28 cellular contexts compared by ENCODE assay signal in the genomic region with DNA sequence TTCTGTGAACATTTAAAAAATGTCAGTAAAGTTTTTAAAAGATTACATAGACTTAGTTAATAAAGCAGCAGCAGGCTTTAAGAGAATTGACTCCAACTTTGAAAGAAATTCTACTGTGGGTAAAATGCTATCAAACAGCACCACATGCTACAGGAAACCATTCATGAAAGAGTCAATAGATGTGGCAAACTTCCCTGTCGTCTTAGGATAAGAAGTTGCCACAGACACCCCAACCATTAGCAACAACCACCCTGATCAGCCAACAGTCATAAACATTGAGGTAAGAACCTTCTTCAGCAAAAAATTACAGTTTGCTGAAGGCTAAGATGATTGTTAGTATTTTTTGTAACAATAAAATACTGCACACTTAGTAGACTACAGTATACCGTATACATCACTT.
"Had no signal": no experiment of that assay in that cellular context is flagged by ENCODE, and none has a peak within 500 bp of the region (broad histone marks: within the 10 kb centered on the region; RNA-seq: fewer than 3 reads in every experiment).

No MANE protein-coding gene starts in this region.

- H3K9me3 ChIP-seq: adrenal gland, body of pancreas had no signal

- DNase-seq: activated B cell treated with CpG ODN at 0.5 μM for 24 hours; activated CD4-positive, alpha-beta memory T cell treated with anti-CD3 and anti-CD28 coated beads, Interleukin-2, amount 10 ng/mL, durations not matched to agents 7 days and 5 days; activated CD4-positive, alpha-beta T cell treated with anti-CD3 and anti-CD28 coated beads for 4 hours; activated CD4-positive, alpha-beta T cell treated with anti-CD3 and anti-CD28 coated beads, Interleukin-2, amount 10 ng/mL, durations not matched to agents 24 days and 14 days; activated CD4-positive, alpha-beta T cell treated with anti-CD3 and anti-CD28 coated beads, Interleukin-2, amount 50 U/mL, for 1 hour; activated CD4-positive, alpha-beta T cell treated with anti-CD3 and anti-CD28 coated beads, Interleukin-2, amount 50 U/mL, for 4 hours; activated CD4-positive, CD25-positive, alpha-beta regulatory T cell treated with anti-CD3 and anti-CD28 coated beads, Interleukin-2, amount 50 U/mL, for 72 hours; activated CD8-positive, alpha-beta memory T cell treated with anti-CD3 and anti-CD28 coated beads for 24 hours; activated CD8-positive, alpha-beta memory T cell treated with anti-CD3 and anti-CD28 coated beads, Interleukin-2, amount 10 ng/mL, durations not matched to agents 7 days and 5 days; activated CD8-positive, alpha-beta memory T cell treated with anti-CD3 and anti-CD28 coated beads, Interleukin-2, amount 50 U/mL, for 48 hours; activated CD8-positive, alpha-beta T cell treated with anti-CD3 and anti-CD28 coated beads, Interleukin-2, amount 10 ng/mL, durations not matched to agents 7 days and 5 days; activated effector memory CD4-positive, alpha-beta T cell treated with Interleukin-2 at 50 U/mL for 16 hours; activated gamma-delta T cell; activated naive CD4-positive, alpha-beta T cell treated with anti-CD3 and anti-CD28 coated beads, Interleukin-2, amount 10 ng/mL, durations not matched to agents 7 days and 5 days; activated naive CD4-positive, alpha-beta T cell treated with Interleukin-2 at 50 U/mL for 16 hours; activated naive CD8-positive, alpha-beta T cell treated with anti-CD3 and anti-CD28 coated beads, Interleukin-2, amount 10 ng/mL, durations not matched to agents 7 days and 5 days; activated T-cell treated with anti-CD3 and anti-CD28 coated beads, Interleukin-2, amount 50 U/mL, for 24 hours; activated T-cell treated with anti-CD3 and anti-CD28 coated beads, Interleukin-2, amount 50 U/mL, for 48 hours; adrenal gland; amniotic stem cell; aorta; body of pancreas; brain microvascular endothelial cell; central memory CD4-positive, alpha-beta T cell; T-helper 2 cell; T-helper 9 cell had no signal

- H3K4me1 ChIP-seq: adrenal gland had no signal

- H3K4me3 ChIP-seq: adrenal gland, body of pancreas, breast epithelium had no signal

- H3K36me3 ChIP-seq: adrenal gland, brain microvascular endothelial cell, breast epithelium had no signal

- H3K27ac ChIP-seq: adrenal gland, body of pancreas, brain microvascular endothelial cell, breast epithelium, VCaP had no signal

- H3K27me3 ChIP-seq: adrenal gland, body of pancreas, brain microvascular endothelial cell, breast epithelium had no signal

- ATAC-seq: activated CD8-positive, alpha-beta memory T cell treated with anti-CD3 and anti-CD28 coated beads, Interleukin-2, amount 10 ng/mL, durations not matched to agents 7 days and 5 days; activated CD8-positive, alpha-beta T cell treated with anti-CD3 and anti-CD28 coated beads, Interleukin-2, amount 10 ng/mL, durations not matched to agents 7 days and 5 days; body of pancreas had no signal
